ENCODE assay signal across 9 cellular contexts in genomic region chr7:142854505-142855400, GRCh38. TPM values are rescaled to one million over a fixed set of nuclear protein-coding genes. Genes with fewer than 3 reads are reported as not detected.
A peak's percentile ranks its signal among the peaks of the same experiment; 100 is the strongest.
DNase-seq lines count a peak whose midpoint lies in the region; ATAC-seq, FAIRE-seq and TF ChIP-seq lines count a peak whose summit lies in the region.
"Had no signal": no experiment of that assay in that cellular context is flagged by ENCODE, and none has a peak within 500 bp of the region (broad histone marks: within the 10 kb centered on the region; RNA-seq: fewer than 3 reads in every experiment).

TSS of gene EPHB6 (plus strand) at chr7:142855076. CDS start at chr7:142863228, 8,152 bp downstream.

- H3K9ac ChIP-seq in K562 (ENCODE audit: insufficient read depth in 1 of 2, low read depth in 2 of 2, low read length in 2 of 2) = peak within 1 kb of the TSS; percentile 48 to 87

- TF ChIP-seq POLR2A in K562 (conservative IDR thresholded peaks at IDR 0.05) = 0 out of 2 replicates have a peak, but pooled peaks have one; percentile 37

- H3K4me2 ChIP-seq in K562 (ENCODE audit: insufficient read depth, low read length) = peak within 1 kb of the TSS; percentile 79

- peak within 1 kb of the TSS; percentile 76 to 97 (median 96) for H3K27ac Mint-ChIP-seq in IgD-negative memory B cell

- POLR2A ChIA-PET in K562 (lab: Yijun Ruan, JAX) = interaction anchor here (1.1 kb wide), 2 partner anchors 18 to 162 kb away, joined by 3 read pairs; no protein-coding TSS in a partner anchor

- 1% methylated on average over 72 of the region's 93 CpGs for WGBS in K562 (ENCODE audit: insufficient coverage, low coverage, missing lambda C conversion rate)

- H3K27ac ChIP-seq in K562 (ENCODE audit: extremely low read depth, low read depth, low read length) = peak within 1 kb of the TSS; percentile 14; the same call in 1 of the 3 replicates

- peaks cover 1% of the 10 kb centered on the region for H3K27me3 Mint-ChIP-seq in IgD-negative memory B cell

- no peak for TF ChIP-seq RAD21 in K562 (CRISPR knock-in tag; conservative IDR thresholded peaks at IDR 0.05 in 1 of 2, IDR thresholded peaks at IDR 0.05 in 1 of 2)

- intact Hi-C loops in K562 (cut with micrococcal nuclease) = loop anchor here (1.0 to 2.0 kb wide), 4 partner anchors 12 to 360 kb away; no protein-coding TSS in a partner anchor

- CTCF ChIA-PET in K562 (lab: Yijun Ruan, JAX; ENCODE audit: low intra/inter-chr PET ratio) = interaction anchor here (1.2 to 4.6 kb wide), 3 partner anchors 12 to 360 kb away, joined by 6 to 52 read pairs (median 15); no protein-coding TSS in a partner anchor

- DNase-seq in DMS114 treated with DMSO at 0.1 percent for 48 hours (lab: John Stamatoyannopoulos, UW; ENCODE audit: unreplicated experiment) = peak; percentile 9
- peak; percentile 55 for DNase-seq in T-helper 22 cell (ENCODE audit: low read depth)
- peak; percentile 91 to 98 (median 97) for DNase-seq in K562 (ENCODE audit: extremely low read depth in 1 of 4, low spot score in 3 of 4)
- DNase-seq in skeletal muscle cell (ENCODE audit: low read depth) = no peak
- no peak for DNase-seq in NCI-H1694 (lab: John Stamatoyannopoulos, UW)

- no peaks in the 10 kb centered on the region; the same call in 1 of the 2 replicates for H4K20me1 ChIP-seq in K562 (replicated peaks; ENCODE audit: control insufficient read depth, insufficient read depth, low read length)

- peaks cover 11 to 28% (median 17%) of the 10 kb centered on the region in 3 donors for H3K4me1 Mint-ChIP-seq in IgD-negative memory B cell

- no peak for FAIRE-seq in K562 (lab: Jason Lieb, UNC)
- FAIRE-seq: colon had no signal

- H2AFZ ChIP-seq in K562 (ENCODE audit: low read depth, low read length) = peak within 1 kb of the TSS; percentile 83

- ATAC-seq in GM21576 (IDR thresholded peaks at IDR 0.05; ENCODE audit: unreplicated experiment) = peak; percentile 47
- peak; percentile 90 for ATAC-seq in K562

- no peak for TF ChIP-seq CTCF in K562 (IDR thresholded peaks at IDR 0.05 in 2 of 3, conservative IDR thresholded peaks at IDR 0.05 in 1 of 3; ENCODE audit: insufficient read depth in 2 of 3, low read depth in 1 of 3, low read length in 3 of 3)

- no peak for TF ChIP-seq EP300 in K562 (IDR thresholded peaks at IDR 0.05; ENCODE audit: low read length)

- no peaks in the 10 kb centered on the region for H3K36me3 ChIP-seq in K562 (ENCODE audit: control insufficient read depth, insufficient read depth, low read length)

- no peaks in the 10 kb centered on the region for H3K9me3 Mint-ChIP-seq in IgD-negative memory B cell

- H3K27me3 ChIP-seq in K562 (ENCODE audit: control insufficient read depth in 2 of 2, insufficient read depth in 2 of 2, low read length in 2 of 2) = peaks cover 4 to 28% of the 10 kb centered on the region in 2 experiments; a peak in 3 of 5 replicates

- no peaks in the 10 kb centered on the region for H3K9me1 ChIP-seq in K562 (ENCODE audit: control insufficient read depth, insufficient read depth, low read length)

- H3K4me3 Mint-ChIP-seq in IgD-negative memory B cell = peak within 1 kb of the TSS; percentile 91 to 100 (median 99)

- no TSS peak for BruUV-seq in K562 (replicated peaks; lab: Mats Ljungman, UMichigan)

- H3K79me2 ChIP-seq in K562 (ENCODE audit: control insufficient read depth, insufficient read depth, low read length) = no peaks in the 10 kb centered on the region

- H3K4me1 ChIP-seq in K562 (replicated peaks in 1 of 2; ENCODE audit: control insufficient read depth in 2 of 2, insufficient read depth in 2 of 2, low read length in 2 of 2) = peaks cover 12 to 16% of the 10 kb centered on the region in 2 experiments; a peak in 4 of 5 replicates

- no peaks in the 10 kb centered on the region for H3K9me3 ChIP-seq in K562 (replicated peaks; ENCODE audit: control insufficient read depth, insufficient read depth, low read depth, low read length)

- H3K4me3 ChIP-seq in K562 (peak within 1 kb of the TSS; percentile 70), iPS-11a (ENCODE audit: low read depth, low read length) (peak within 1 kb of the TSS; percentile 81), skeletal muscle cell (ENCODE audit: low read depth, low read length) (peak within 1 kb of the TSS; percentile 72)

- in situ Hi-C loops in K562 (cut with MboI) = loop anchor here (5.0 kb wide), 1 partner anchor 368 kb away; the partner anchor contains the start of gene TAS2R40

- peaks cover 3% of the 10 kb centered on the region for H3K36me3 Mint-ChIP-seq in IgD-negative memory B cell

TF ChIP-seq in K562, 482 proteins besides CTCF, POLR2A, EP300 and RAD21 (continues in another document):
- no peak for TF ChIP-seq SIX5 (IDR thresholded peaks at IDR 0.05; ENCODE audit: borderline replicate concordance in 1 of 2, insufficient read depth in 1 of 2, low read depth in 1 of 2, low read length in 2 of 2)
- no peak for TF ChIP-seq AFF4 (CRISPR knock-in tag; IDR thresholded peaks at IDR 0.05)

RNA-seq across cellular contexts. Expression of gene EPHB6, which starts in this region (rescaled TPM):
- polyA plus RNA-seq in IgD-negative memory B cell = 37.6 TPM
- 81.3 and 499 TPM in 2 replicates for total RNA-seq in K562 (2011; cell fraction: chromatin; rRNA removed; ENCODE audit: low replicate concordance)
- 147 and 442 TPM in 2 replicates for total RNA-seq in K562 (2011; cell fraction: nucleolus; rRNA removed)
- 112 and 171 TPM in 2 replicates for total RNA-seq in K562 (2011; cell fraction: nucleoplasm; rRNA removed)
- 10.4 and 11.3 TPM in 2 replicates for total RNA-seq in K562 (2014; rRNA removed)
- total RNA-seq in K562 (2014; rRNA removed; fragmentation: Illumina TruSeq; extraction: Trizol) = 4.1 and 4.3 TPM in 2 replicates
- total RNA-seq in K562 (2015; rRNA removed; fragmentation: Illumina TruSeq; extraction: Trizol) = 1.5 and 2.1 TPM in 2 replicates
- 13.2 and 19.1 TPM in 2 replicates for total RNA-seq in K562 (2021)
- polyA plus RNA-seq in K562 (2011; rRNA removed) = 108 and 123 TPM in 2 replicates
- 99.6 and 191 TPM in 2 replicates for polyA plus RNA-seq in K562 (2011; cell fraction: cytosol; rRNA removed)
- 516 and 1,081 TPM in 2 replicates for polyA plus RNA-seq in K562 (2011; cell fraction: nucleus; rRNA removed)
- 8.8 and 13.0 TPM in 2 replicates for polyA plus RNA-seq in K562 (2012)
- polyA plus RNA-seq in K562 (2014; fragmentation: Illumina TruSeq; extraction: Trizol) = 7.6 and 10.7 TPM in 2 replicates
- 1 to 10 TPM; 1.4 to 2.5 TPM for polyA plus RNA-seq in K562 (2014; fragmentation: Nextera tagmentation; extraction: Ambion mirVana)
- polyA plus RNA-seq in K562 (2014; rRNA removed) = 12.0 and 16.3 TPM in 2 replicates
- 56.3 and 87.3 TPM in 2 replicates for polyA minus RNA-seq in K562 (2011; rRNA and poly(A)+ RNA removed)
- polyA minus RNA-seq in K562 (2011; cell fraction: cytosol; rRNA and poly(A)+ RNA removed) = 119 and 124 TPM in 2 replicates
- 75.4 and 113 TPM in 2 replicates for polyA minus RNA-seq in K562 (2011; cell fraction: nucleus; rRNA and poly(A)+ RNA removed)

Comparison
In these comparisons a context has a peak if more than half of its experiments do, and no peak if none do; other contexts are left out.
1. DNase-seq: peak in DMS114 treated with DMSO at 0.1 percent for 48 hours (single experiment), T-helper 22 cell (single experiment) and K562 (4 of 4); none in skeletal muscle cell (single experiment) and NCI-H1694 (single experiment).
2. Peak in every context shown above with its lines, with median percentiles within 50 percentile points of each other: H3K4me3 ChIP-seq.